Comparison of ENCODE assay signal across 8 cellular contexts in the genomic region with DNA sequence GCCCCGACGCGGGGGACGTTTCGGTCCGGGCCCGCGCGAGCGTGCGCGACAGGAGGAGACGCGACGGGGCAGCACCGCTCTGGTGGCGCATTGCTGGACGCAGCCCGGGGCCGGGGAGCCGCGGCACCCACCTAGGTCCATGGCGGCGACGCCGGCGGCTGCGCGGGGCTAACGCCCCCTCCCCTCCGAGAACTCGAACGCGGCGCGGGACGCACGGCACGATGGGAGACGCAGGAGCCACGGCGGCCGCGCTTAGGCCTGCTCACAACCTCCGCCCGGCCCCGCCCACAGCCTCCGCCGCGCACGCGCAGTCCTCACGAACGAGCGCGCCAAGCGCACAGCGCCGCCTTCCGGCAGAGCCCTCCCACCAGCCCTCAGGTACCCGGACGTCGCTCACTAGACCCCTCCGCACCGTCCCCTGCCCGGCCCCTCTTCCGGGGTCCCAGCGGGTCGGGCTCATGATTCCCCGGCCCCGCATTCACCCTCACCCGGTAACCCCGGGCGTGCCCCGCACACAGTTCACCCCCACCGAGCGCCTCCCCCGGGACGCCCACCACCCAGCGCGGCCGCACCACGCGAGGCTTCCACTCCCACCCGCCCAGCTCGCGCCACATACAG. TPM values are rescaled to one million over a fixed set of nuclear protein-coding genes. Genes with fewer than 3 reads are reported as not detected.
DNase-seq lines count a peak whose midpoint lies in the region; ATAC-seq, FAIRE-seq and TF ChIP-seq lines count a peak whose summit lies in the region.

A gene (minus strand): TSS at position 263 of the 618 bp plus-strand sequence. CDS start 122 bp downstream, at position 141.

- peak in 1 of 2 donors; percentile 39 for TF ChIP-seq POLR2A in lower leg skin (IDR thresholded peaks at IDR 0.05)

- 1 to 2% methylated on average over 34 to 37 of the region's 87 CpGs for WGBS in lower leg skin, 2 donors

- H3K4me1 Mint-ChIP-seq in CD14-positive monocyte, result peaks cover 29% of the 10 kb centered on the region
- peaks cover 35% of the 10 kb centered on the region for H3K4me1 Mint-ChIP-seq in activated CD4-positive, alpha-beta memory T cell treated with anti-CD3 and anti-CD28 coated beads for 36 hours (ENCODE audit: low read depth)

- DNase-seq in CD14-positive monocyte (ENCODE audit: low spot score) (peak; percentile 90), GM19239 (ENCODE audit: insufficient read length, low spot score) (peak; percentile 98), NCI-H748 (lab: John Stamatoyannopoulos, UW; ENCODE audit: unreplicated experiment) (peak; percentile 96), lower leg skin (ENCODE audit: low spot score in 2 of 2) (peak; percentile 89 to 98)
- DNase-seq in activated CD4-positive, alpha-beta memory T cell treated with anti-CD3 and anti-CD28 coated beads for 36 hours, result peak; percentile 98
- DNase-seq in stimulated activated CD4-positive, alpha-beta T cell treated with anti-CD3 and anti-CD28 coated beads, Interleukin-4, amount 100 ng/mL, for 4 hours, result peak; percentile 95 to 100

- CTCF ChIA-PET in activated CD4-positive, alpha-beta memory T cell treated with anti-CD3 and anti-CD28 coated beads for 36 hours (lab: Charles Lee), result interaction anchor here (1.0 to 2.2 kb wide), 7 partner anchors 13 to 340 kb away, joined by 3 to 12 read pairs (median 5); a partner anchor contains a TSS

- peaks cover 0 to 7% (median 2%) of the 10 kb centered on the region in 3 donors for H3K27me3 Mint-ChIP-seq in CD14-positive monocyte (ENCODE audit: low read depth in 3 of 3)
- no peaks in the 10 kb centered on the region for H3K27me3 Mint-ChIP-seq in activated CD4-positive, alpha-beta memory T cell treated with anti-CD3 and anti-CD28 coated beads for 36 hours

- H3K9me3 Mint-ChIP-seq in CD14-positive monocyte, result peaks cover 0 to 3% (median 0%) of the 10 kb centered on the region in 7 donors
- H3K9me3 Mint-ChIP-seq in activated CD4-positive, alpha-beta memory T cell treated with anti-CD3 and anti-CD28 coated beads for 36 hours, result peaks cover 9% of the 10 kb centered on the region

- H3K9me3 ChIP-seq in duodenal mucosa (ENCODE audit: control insufficient read depth in 1 of 2, low read length in 2 of 2), result no peaks in the 10 kb centered on the region

- H3K9ac ChIP-seq in duodenal mucosa (ENCODE audit: low read depth in 1 of 2, low read length in 2 of 2), result peak within 1 kb of the TSS; percentile 77 to 85

- peak within 1 kb of the TSS; percentile 88 to 89 for H3K4me3 ChIP-seq in duodenal mucosa (ENCODE audit: low read depth in 1 of 2, low read length in 2 of 2)
- H3K4me3 ChIP-seq in lower leg skin (ENCODE audit: low read depth, poor library complexity, severe bottlenecking), result peak within 1 kb of the TSS; percentile 52

- peaks cover 26 to 28% of the 10 kb centered on the region in 2 donors for H3K36me3 Mint-ChIP-seq in CD14-positive monocyte
- H3K36me3 Mint-ChIP-seq in activated CD4-positive, alpha-beta memory T cell treated with anti-CD3 and anti-CD28 coated beads for 36 hours, result peaks cover 32% of the 10 kb centered on the region

- H3K27ac ChIP-seq in duodenal mucosa (ENCODE audit: low read depth, low read length), result peak within 1 kb of the TSS; percentile 47

- peak; percentile 80 for ATAC-seq in HG03442 (IDR thresholded peaks at IDR 0.05; ENCODE audit: unreplicated experiment)

- POLR2A ChIA-PET in activated CD4-positive, alpha-beta memory T cell treated with anti-CD3 and anti-CD28 coated beads for 36 hours (lab: Charles Lee), result interaction anchor here (3.5 kb wide), 1 partner anchor 30 kb away, joined by 12 read pairs; a partner anchor contains a TSS

- intact Hi-C loops in CD14-positive monocyte (cut with micrococcal nuclease), result loop anchor here (5.0 kb wide), 2 partner anchors 35 to 605 kb away; no protein-coding TSS in a partner anchor
- intact Hi-C loops in activated CD4-positive, alpha-beta memory T cell treated with anti-CD3 and anti-CD28 coated beads for 36 hours (cut with micrococcal nuclease), result loop anchor here (5.0 kb wide), 1 partner anchor 340 kb away; a partner anchor contains a TSS
- intact Hi-C loops in lower leg skin (cut with DNase I; ENCODE audit: low total_unique reads), result loop anchor here (5.0 kb wide), 1 partner anchor 340 kb away; a partner anchor contains a TSS

- peaks cover 12 to 19% of the 10 kb centered on the region in 2 donors for H3K36me3 ChIP-seq in duodenal mucosa (ENCODE audit: control insufficient read depth in 1 of 2, insufficient read depth in 2 of 2, low read length in 2 of 2)

- peak within 1 kb of the TSS; percentile 89 to 97 (median 94) for H3K27ac Mint-ChIP-seq in CD14-positive monocyte
- peak within 1 kb of the TSS; percentile 87 for H3K27ac Mint-ChIP-seq in activated CD4-positive, alpha-beta memory T cell treated with anti-CD3 and anti-CD28 coated beads for 36 hours

- H3K4me1 ChIP-seq in duodenal mucosa (ENCODE audit: control insufficient read depth in 1 of 2, insufficient read depth in 2 of 2, low read length in 2 of 2), result peaks cover 16 to 25% of the 10 kb centered on the region in 2 donors

- TF ChIP-seq CTCF in CD14-positive monocyte (IDR thresholded peaks at IDR 0.05), result peak; percentile 98
- TF ChIP-seq CTCF in lower leg skin (IDR thresholded peaks at IDR 0.05), result peak in 1 of 3 donors; percentile 56

- H3K27me3 ChIP-seq in duodenal mucosa (ENCODE audit: control insufficient read depth in 1 of 2, insufficient read depth in 2 of 2, low read length in 2 of 2), result no peaks in the 10 kb centered on the region

- H3K4me3 Mint-ChIP-seq in CD14-positive monocyte, result peak within 1 kb of the TSS; percentile 94 to 98
- peak within 1 kb of the TSS; percentile 97 for H3K4me3 Mint-ChIP-seq in activated CD4-positive, alpha-beta memory T cell treated with anti-CD3 and anti-CD28 coated beads for 36 hours

- FAIRE-seq in GM19239 (lab: Jason Lieb, UNC), result peak; percentile 89

RNA-seq across cellular contexts. Expression of the gene that starts here (rescaled TPM):
- 10 to 100 TPM in 1 of 2 donors, 1 to 10 TPM in 1; 8.8 to 10.6 TPM for polyA plus RNA-seq in CD14-positive monocyte
- total RNA-seq in activated CD4-positive, alpha-beta memory T cell treated with anti-CD3 and anti-CD28 coated beads for 36 hours, result 10 to 100 TPM; 38.8 to 39.6 TPM
- total RNA-seq in lower leg skin, result 10 to 100 TPM; 27.7 to 48.3 (median 37.7) TPM

Comparison
In these comparisons a context has a peak if more than half of its experiments do, and no peak if none do; other contexts are left out.
1. Peak in every context shown above with its lines: DNase-seq, ATAC-seq, H3K4me3 ChIP-seq and H3K27ac ChIP-seq.